ENCODE assay signal across 8 cellular contexts in the genomic region with DNA sequence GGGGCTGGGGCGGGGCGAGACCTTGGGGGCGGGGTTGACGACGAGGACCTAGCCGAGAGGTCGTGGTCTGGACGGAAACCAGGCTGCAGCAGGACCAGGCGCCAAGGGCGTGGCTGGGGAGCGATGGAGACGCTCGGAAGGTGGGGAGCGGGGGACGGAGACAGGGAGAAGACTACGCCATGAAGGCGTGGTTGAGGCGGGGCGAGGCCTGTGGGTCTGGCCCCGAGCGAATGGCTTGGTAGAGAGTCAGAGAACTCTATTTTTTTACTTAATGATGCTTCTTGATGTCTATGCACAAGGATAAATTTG. TPM values are rescaled to one million over a fixed set of nuclear protein-coding genes. Genes with fewer than 3 reads are reported as not detected.
DNase-seq lines count a peak whose midpoint lies in the region; ATAC-seq and TF ChIP-seq lines count a peak whose summit lies in the region.

No MANE protein-coding gene starts in this region.

- no peak overlapping the region for H3K56ac ChIP-seq in IMR-90 (ENCODE audit: extremely low read depth, insufficient read depth, low read length)

- in situ Hi-C loops in IMR-90 (cut with MboI; ENCODE audit: low sequenced_read_pairs) = no loop called here

- H4K20me1 ChIP-seq in BLaER1 = peaks cover 23% of the 10 kb centered on the region
- peaks cover 4% of the 10 kb centered on the region for H4K20me1 ChIP-seq in IMR-90 (ENCODE audit: insufficient read depth, low read length)

- H3K9me1 ChIP-seq in IMR-90 (ENCODE audit: insufficient read depth, low read length) = peaks cover 2% of the 10 kb centered on the region; the same call in 1 of the 2 replicates

- H3K4ac ChIP-seq in IMR-90 (ENCODE audit: low read depth, low read length) = no peak overlapping the region

- peak overlapping the region in 1 of 2 experiments; percentile 61; a peak in 1 of 4 replicates for H4K8ac ChIP-seq in IMR-90 (ENCODE audit: low read depth in 2 of 2, low read length in 2 of 2)

- no peaks in the 10 kb centered on the region for H3K9me3 Mint-ChIP-seq in MCF 10A (ENCODE audit: unreplicated experiment)
- peaks cover 0 to 14% (median 1%) of the 10 kb centered on the region in 11 donors for H3K9me3 Mint-ChIP-seq in naive thymus-derived CD4-positive, alpha-beta T cell

- no peak overlapping the region for H3K18ac ChIP-seq in IMR-90 (ENCODE audit: low read depth, low read length)

- WGBS in IMR-90 (ENCODE audit: extremely low coverage in 2 of 2, insufficient read length in 1 of 2), 2 experiments = no CpG with 5 or more reads among the region's 21 CpGs

- H3K9ac ChIP-seq in BLaER1 = 0 out of 2 replicates have a peak overlapping the region, but pooled peaks have one; percentile 45
- no peak overlapping the region for H3K9ac ChIP-seq in IMR-90 (ENCODE audit: low read depth, low read length)

- POLR2A ChIA-PET in IMR-90 (lab: Charles Lee; ENCODE audit: unreplicated experiment) (interaction anchor here (0.6 kb wide), 1 partner anchor 144 kb away, joined by 3 read pairs; no protein-coding TSS in a partner anchor), MCF 10A (lab: Yijun Ruan, JAX) (interaction anchor here (0.8 to 2.0 kb wide), 8 partner anchors 8 to 198 kb away, joined by 3 to 30 read pairs (median 4); partner anchors contain the start of genes UBL5, ZNF561 and ZNF846)
- POLR2A ChIA-PET in naive thymus-derived CD4-positive, alpha-beta T cell (lab: Charles Lee) = interaction anchor here (1.3 to 2.5 kb wide), 3 partner anchors 9 to 51 kb away, joined by 4 to 19 read pairs (median 5); partner anchors contain the start of genes UBL5 and ZNF846

- BruUV-seq in IMR-90 (replicated peaks; lab: Mats Ljungman, UMichigan) (no TSS peak), MCF 10A (replicated peaks; lab: Mats Ljungman, UMichigan) (no TSS peak)

- CTCF ChIA-PET in IMR-90 (lab: Yijun Ruan, JAX) (no interaction called here), MCF 10A (lab: Yijun Ruan, JAX) (interaction anchor here (1.3 kb wide), 1 partner anchor 23 kb away, joined by 3 read pairs; no protein-coding TSS in a partner anchor)
- CTCF ChIA-PET in naive thymus-derived CD4-positive, alpha-beta T cell (lab: Charles Lee) = interaction anchor here (0.7 kb wide), 1 partner anchor 615 kb away, joined by 3 read pairs; no protein-coding TSS in a partner anchor

- TF ChIP-seq CTCF in IMR-90 (conservative IDR thresholded peaks at IDR 0.05; ENCODE audit: low read depth, low read length) = no peak
- TF ChIP-seq CTCF in MCF 10A (IDR thresholded peaks at IDR 0.05; ENCODE audit: unreplicated experiment) = no peak

- peaks cover 39% of the 10 kb centered on the region for H3K36me3 ChIP-seq in BLaER1
- H3K36me3 ChIP-seq in IMR-90 (ENCODE audit: control insufficient read depth, insufficient read depth, low read length) = no peaks in the 10 kb centered on the region
- peaks cover 0 to 12% (median 0%) of the 10 kb centered on the region in 3 experiments for H3K36me3 ChIP-seq in naive thymus-derived CD4-positive, alpha-beta T cell (ENCODE audit: control insufficient read depth in 2 of 3, insufficient read depth in 3 of 3, low read length in 3 of 3)

- H3K9me3 ChIP-seq in BLaER1 = peaks cover 25% of the 10 kb centered on the region
- H3K9me3 ChIP-seq in IMR-90 (ENCODE audit: control insufficient read depth, insufficient read depth, low read length) = no peaks in the 10 kb centered on the region
- H3K9me3 ChIP-seq in naive thymus-derived CD4-positive, alpha-beta T cell (ENCODE audit: control insufficient read depth in 2 of 3, low read length in 3 of 3) = no peaks in the 10 kb centered on the region

- H3K4me2 ChIP-seq in BLaER1 = peak overlapping the region; percentile 87
- peak overlapping the region; percentile 47 for H3K4me2 ChIP-seq in IMR-90 (ENCODE audit: low read depth, low read length)

- H2BK20ac ChIP-seq in IMR-90 (ENCODE audit: low read depth, low read length) = no peak overlapping the region

- TF ChIP-seq POLR2A in IMR-90 (IDR thresholded peaks at IDR 0.05; ENCODE audit: low read depth, low read length) = no peak

- H3K27ac Mint-ChIP-seq in MCF 10A (ENCODE audit: low read depth, unreplicated experiment) = peak overlapping the region; percentile 92
- H3K27ac Mint-ChIP-seq in naive thymus-derived CD4-positive, alpha-beta T cell = peak overlapping the region; percentile 78 to 97 (median 90)

- peak overlapping the region; percentile 34; the same call in 1 of the 2 replicates for H4K5ac ChIP-seq in IMR-90 (ENCODE audit: low read depth, low read length)

- no peak overlapping the region for H3K23ac ChIP-seq in IMR-90 (ENCODE audit: low read depth, low read length)

- peaks cover 6 to 38% of the 10 kb centered on the region in 2 experiments; a peak in 3 of 4 replicates for H3K79me1 ChIP-seq in IMR-90 (ENCODE audit: low read depth in 1 of 2, low read length in 2 of 2)

- no peak overlapping the region for H2BK5ac ChIP-seq in IMR-90 (ENCODE audit: low read depth, low read length, poor library complexity, severe bottlenecking)

- no peaks in the 10 kb centered on the region for H3K27me3 ChIP-seq in BLaER1
- H3K27me3 ChIP-seq in IMR-90 (ENCODE audit: control insufficient read depth, insufficient read depth, low read length) = no peaks in the 10 kb centered on the region
- H3K27me3 ChIP-seq in naive thymus-derived CD4-positive, alpha-beta T cell (ENCODE audit: control insufficient read depth in 2 of 2, insufficient read depth in 2 of 2, low read length in 2 of 2) = no peaks in the 10 kb centered on the region

- dilution Hi-C loops in IMR-90 (cut with HindIII; ENCODE audit: low sequenced_read_pairs, unreplicated experiment) = no loop called here

- H2BK120ac ChIP-seq in IMR-90 (ENCODE audit: low read depth, low read length) = no peak overlapping the region

- no peak for DNase-seq in IMR-90
- no peak for DNase-seq in MCF 10A (ENCODE audit: unreplicated experiment)
- DNase-seq in naive thymus-derived CD4-positive, alpha-beta T cell = no peak
- DNase-seq in NCI-H1105 treated with DMSO at 0.1 percent for 48 hours (lab: John Stamatoyannopoulos, UW) = no peak
- no peak for DNase-seq in NCI-H146 treated with DMSO at 0.1 percent for 48 hours (lab: John Stamatoyannopoulos, UW; ENCODE audit: unreplicated experiment)

- no peak overlapping the region for H3K14ac ChIP-seq in IMR-90 (replicated peaks; ENCODE audit: low read depth, low read length)

- H3K27ac ChIP-seq in BLaER1 = peak overlapping the region; percentile 43; the same call in 1 of the 2 replicates
- H3K27ac ChIP-seq in IMR-90 (ENCODE audit: insufficient read depth, low read length) = no peak overlapping the region
- peak overlapping the region; percentile 77 for H3K27ac ChIP-seq in naive thymus-derived CD4-positive, alpha-beta T cell (ENCODE audit: low read depth, low read length)

- ATAC-seq in IMR-90 (ENCODE audit: low read depth) = no peak
- ATAC-seq in naive thymus-derived CD4-positive, alpha-beta T cell = no peak
- ATAC-seq in HG02642 (IDR thresholded peaks at IDR 0.05; ENCODE audit: poor library complexity, unreplicated experiment) = no peak
- no peak for ATAC-seq in HG03039 (IDR thresholded peaks at IDR 0.05; ENCODE audit: unreplicated experiment)

- H3K4me3 ChIP-seq in BLaER1 = peak overlapping the region; percentile 67
- peak overlapping the region; percentile 39 for H3K4me3 ChIP-seq in IMR-90 (ENCODE audit: insufficient read depth, low read depth, low read length)
- H3K4me3 ChIP-seq in naive thymus-derived CD4-positive, alpha-beta T cell (ENCODE audit: low read length) = peak overlapping the region; percentile 36

- peak overlapping the region; percentile 86 for H2AFZ ChIP-seq in IMR-90 (replicated peaks; ENCODE audit: low read length, poor library complexity)

- no peak overlapping the region for H2AK9ac ChIP-seq in IMR-90 (replicated peaks; ENCODE audit: low read depth, low read length, poor library complexity)

- H3K4me1 ChIP-seq in BLaER1 (peaks cover 39% of the 10 kb centered on the region), IMR-90 (ENCODE audit: control insufficient read depth, insufficient read depth, low read length) (0 out of 2 replicates have a peak, but pooled peaks cover 2% of the 10 kb centered on the region)
- H3K4me1 ChIP-seq in naive thymus-derived CD4-positive, alpha-beta T cell (ENCODE audit: control insufficient read depth in 2 of 2, insufficient read depth in 2 of 2, low read length in 2 of 2) = peaks cover 9 to 14% of the 10 kb centered on the region in 2 donors

- H3K36me3 Mint-ChIP-seq in MCF 10A (ENCODE audit: insufficient read depth, unreplicated experiment) = peaks cover 17% of the 10 kb centered on the region
- peaks cover 9 to 26% (median 19%) of the 10 kb centered on the region in 5 donors for H3K36me3 Mint-ChIP-seq in naive thymus-derived CD4-positive, alpha-beta T cell

- no peak for TF ChIP-seq RAD21 in IMR-90 (IDR thresholded peaks at IDR 0.05; ENCODE audit: low read length)

- no peaks in the 10 kb centered on the region for H3K27me3 Mint-ChIP-seq in MCF 10A (ENCODE audit: insufficient read depth, unreplicated experiment)
- no peaks in the 10 kb centered on the region for H3K27me3 Mint-ChIP-seq in naive thymus-derived CD4-positive, alpha-beta T cell

- no peak overlapping the region for H2AK5ac ChIP-seq in IMR-90 (ENCODE audit: low read depth, low read length)

- intact Hi-C loops in IMR-90 (cut with micrococcal nuclease) (no loop called here), MCF 10A (cut with micrococcal nuclease) (loop anchor here (1.0 kb wide), 1 partner anchor 222 kb away; no protein-coding TSS in a partner anchor)
- intact Hi-C loops in naive thymus-derived CD4-positive, alpha-beta T cell (cut with micrococcal nuclease) = loop anchor here (1.0 to 10.0 kb wide), 25 partner anchors 8 to 1897 kb away; partner anchors contain the start of genes CARM1 (in 2 of the 2), MBD3L1 (in 2 of the 2), PIN1 (in 2 of the 2) and UBL5 (in 2 of the 2)

- peaks cover 8% of the 10 kb centered on the region for H3K4me1 Mint-ChIP-seq in MCF 10A (ENCODE audit: insufficient read depth, unreplicated experiment)
- peaks cover 18 to 41% (median 30%) of the 10 kb centered on the region in 7 donors for H3K4me1 Mint-ChIP-seq in naive thymus-derived CD4-positive, alpha-beta T cell

- no peak overlapping the region for H2BK15ac ChIP-seq in IMR-90 (ENCODE audit: low read depth, low read length)

- H3K4me3 Mint-ChIP-seq in MCF 10A (ENCODE audit: unreplicated experiment) = peak overlapping the region; percentile 84
- H3K4me3 Mint-ChIP-seq in naive thymus-derived CD4-positive, alpha-beta T cell = peak overlapping the region; percentile 81 to 96 (median 90)

- H4K91ac ChIP-seq in IMR-90 (ENCODE audit: insufficient read depth, low read depth, low read length) = no peak overlapping the region

RNA-seq across cellular contexts. Expression of gene FBXL12, which starts 0.7 kb away (rescaled TPM):
- total RNA-seq in IMR-90 (2012; rRNA removed) = 8.1 and 8.9 TPM in 2 replicates
- polyA plus RNA-seq in IMR-90 (2012; rRNA removed) = 42.6 and 47.6 TPM in 2 replicates
- 34.3 and 50.6 TPM in 2 replicates for polyA plus RNA-seq in IMR-90 (2012; cell fraction: cytosol; rRNA removed)
- 70.0 and 176 TPM in 2 replicates for polyA plus RNA-seq in IMR-90 (2012; cell fraction: nucleus; rRNA removed; ENCODE audit: low replicate concordance)
- 27.4 and 30.8 TPM in 2 replicates for total RNA-seq in MCF 10A (2022)
- 10 to 100 TPM; 16.8 to 36.2 (median 34.0) TPM for total RNA-seq in naive thymus-derived CD4-positive, alpha-beta T cell
- polyA plus RNA-seq in naive thymus-derived CD4-positive, alpha-beta T cell = 10 to 100 TPM in 1 of 2 donors, 1 to 10 TPM in 1; 8.5 to 16.1 TPM

RNA-seq across cellular contexts. Expression of gene UBL5, which starts 8.2 kb away (rescaled TPM):
- total RNA-seq in IMR-90 (2012; rRNA removed) (371 and 434 TPM in 2 replicates), MCF 10A (2022) (302 and 374 TPM in 2 replicates)
- 1,091 and 1,179 TPM in 2 replicates for polyA plus RNA-seq in IMR-90 (2012; rRNA removed)
- 1,099 and 1,903 TPM in 2 replicates for polyA plus RNA-seq in IMR-90 (2012; cell fraction: cytosol; rRNA removed)
- polyA plus RNA-seq in IMR-90 (2012; cell fraction: nucleus; rRNA removed; ENCODE audit: low replicate concordance) = 247 and 613 TPM in 2 replicates
- 100 to 1,000 TPM; 182 to 375 (median 198) TPM for total RNA-seq in naive thymus-derived CD4-positive, alpha-beta T cell
- polyA plus RNA-seq in naive thymus-derived CD4-positive, alpha-beta T cell = 100 to 1,000 TPM; 613 to 717 TPM

RNA-seq across cellular contexts. Expression of gene PIN1, which starts 15.6 kb away (rescaled TPM):
- total RNA-seq in IMR-90 (2012; rRNA removed) (76.0 and 77.2 TPM in 2 replicates), MCF 10A (2022) (54.6 and 61.4 TPM in 2 replicates)
- 105 and 126 TPM in 2 replicates for polyA plus RNA-seq in IMR-90 (2012; rRNA removed)
- polyA plus RNA-seq in IMR-90 (2012; cell fraction: cytosol; rRNA removed) = 71.7 and 184 TPM in 2 replicates
- polyA plus RNA-seq in IMR-90 (2012; cell fraction: nucleus; rRNA removed; ENCODE audit: low replicate concordance) = 67.3 and 125 TPM in 2 replicates
- total RNA-seq in naive thymus-derived CD4-positive, alpha-beta T cell = 10 to 100 TPM; 41.4 to 93.2 (median 61.1) TPM
- 10 to 100 TPM; 88.9 to 94.7 TPM for polyA plus RNA-seq in naive thymus-derived CD4-positive, alpha-beta T cell

RNA-seq across cellular contexts. Expression of gene ZNF846, which starts 51.0 kb away (rescaled TPM):
- total RNA-seq in IMR-90 (2012; rRNA removed) = 5.3 and 6.5 TPM in 2 replicates
- 4.6 and 5.7 TPM in 2 replicates for polyA plus RNA-seq in IMR-90 (2012; rRNA removed)
- 1.8 and 3.1 TPM in 2 replicates for polyA plus RNA-seq in IMR-90 (2012; cell fraction: cytosol; rRNA removed)
- 2.5 and 17.6 TPM in 2 replicates for polyA plus RNA-seq in IMR-90 (2012; cell fraction: nucleus; rRNA removed; ENCODE audit: low replicate concordance)
- total RNA-seq in MCF 10A (2022) = 3.2 and 3.3 TPM in 2 replicates
- total RNA-seq in naive thymus-derived CD4-positive, alpha-beta T cell = 10 to 100 TPM in 3 of 5 experiments, 1 to 10 TPM in 2; 5.1 to 24.8 (median 13.0) TPM
- 10 to 100 TPM in 1 of 2 donors, 1 to 10 TPM in 1; 6.2 to 10.0 TPM for polyA plus RNA-seq in naive thymus-derived CD4-positive, alpha-beta T cell
